In the genomic region with DNA sequence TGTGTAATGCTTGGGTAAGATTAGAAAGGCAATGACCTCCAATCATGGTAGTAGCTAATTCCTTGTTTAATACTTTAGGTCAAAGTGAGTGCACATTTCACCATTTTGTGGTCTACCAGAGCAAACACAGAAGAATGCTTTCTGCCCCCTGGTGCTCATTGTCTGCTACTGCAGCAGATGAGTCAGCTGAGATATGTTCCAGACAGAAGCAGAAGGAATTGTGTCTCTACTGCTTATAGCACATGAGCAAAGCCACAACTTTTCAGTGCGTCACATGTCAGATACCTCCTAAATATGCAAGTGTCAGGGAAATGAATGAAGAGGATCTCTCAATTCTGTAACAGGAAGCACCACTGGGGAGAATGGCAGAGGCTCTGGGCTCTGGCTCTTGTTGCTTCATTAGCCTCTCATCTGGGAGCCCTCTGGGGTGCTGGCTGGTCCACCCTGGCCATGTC, we compare ENCODE assay signal across 8 cellular contexts.
DNase-seq lines count a peak whose midpoint lies in the region; ATAC-seq and TF ChIP-seq lines count a peak whose summit lies in the region.

No MANE protein-coding gene starts in this region.

- TF ChIP-seq POLR2A in lower leg skin (IDR thresholded peaks at IDR 0.05), result no peak

- H3K36me3 Mint-ChIP-seq in dendritic cell treated with granulocyte-macrophage colony-stimulating factor and Interleukin-4, amounts not matched to agents 40 ng/mL and 50 ng/mL, for 4 days (ENCODE audit: low read depth), result no peaks in the 10 kb centered on the region

- peak overlapping the region; percentile 79 for H3K27ac Mint-ChIP-seq in dendritic cell treated with granulocyte-macrophage colony-stimulating factor and Interleukin-4, amounts not matched to agents 40 ng/mL and 50 ng/mL, for 4 days

- DNase-seq in AG08395 (ENCODE audit: low spot score) (peak; percentile 84), NCI-H510A (lab: John Stamatoyannopoulos, UW) (peak; percentile 13), lower leg skin (ENCODE audit: low spot score in 2 of 2) (peak; percentile 92 to 95)
- DNase-seq in activated CD4-positive, alpha-beta T cell treated with anti-CD3 and anti-CD28 coated beads, Interleukin-2, amount 50 U/mL, for 1 hour, result peak; percentile 71
- peak; percentile 43 to 71 (median 68) for DNase-seq in stimulated activated CD4-positive, alpha-beta T cell treated with anti-CD3 and anti-CD28 coated beads, TNF-alpha, amount 100 ng/mL, for 4 hours (ENCODE audit: low read depth in 3 of 3)

- no peak overlapping the region for H3K4me3 Mint-ChIP-seq in dendritic cell treated with granulocyte-macrophage colony-stimulating factor and Interleukin-4, amounts not matched to agents 40 ng/mL and 50 ng/mL, for 4 days

- H3K4me1 Mint-ChIP-seq in dendritic cell treated with granulocyte-macrophage colony-stimulating factor and Interleukin-4, amounts not matched to agents 40 ng/mL and 50 ng/mL, for 4 days (ENCODE audit: low read depth), result peaks cover 21% of the 10 kb centered on the region

- no peaks in the 10 kb centered on the region for H3K9me3 Mint-ChIP-seq in dendritic cell treated with granulocyte-macrophage colony-stimulating factor and Interleukin-4, amounts not matched to agents 40 ng/mL and 50 ng/mL, for 4 days

- H3K4me3 ChIP-seq in lower leg skin (ENCODE audit: low read depth, poor library complexity, severe bottlenecking), result no peak overlapping the region

- TF ChIP-seq CTCF in lower leg skin (IDR thresholded peaks at IDR 0.05), result peak in 1 of 3 donors; percentile 95

- intact Hi-C loops in dendritic cell treated with granulocyte-macrophage colony-stimulating factor and Interleukin-4, amounts not matched to agents 40 ng/mL and 50 ng/mL, for 4 days (cut with micrococcal nuclease), result loop anchor here (1.0 to 10.0 kb wide), 4 partner anchors 126 to 467 kb away; no protein-coding TSS in a partner anchor
- intact Hi-C loops in lower leg skin (cut with DNase I; ENCODE audit: low total_unique reads), result loop anchor here (10.0 kb wide), 1 partner anchor 466 kb away; no protein-coding TSS in a partner anchor

- peak; percentile 82 for ATAC-seq in GM18867 (IDR thresholded peaks at IDR 0.05; ENCODE audit: unreplicated experiment)
- peak; percentile 81 for ATAC-seq in HG03139 (IDR thresholded peaks at IDR 0.05; ENCODE audit: unreplicated experiment)

- no peaks in the 10 kb centered on the region for H3K27me3 Mint-ChIP-seq in dendritic cell treated with granulocyte-macrophage colony-stimulating factor and Interleukin-4, amounts not matched to agents 40 ng/mL and 50 ng/mL, for 4 days

- 27 to 39% methylated on average over 1 of the region's 1 CpG for WGBS in lower leg skin, 2 donors

Comparison
In these comparisons a context has a peak if more than half of its experiments do, and no peak if none do; other contexts are left out.
1. DNase-seq: peak in every context shown above with its lines; median percentile 94 in lower leg skin; 84 in AG08395; 71 in activated CD4-positive, alpha-beta T cell treated with anti-CD3 and anti-CD28 coated beads, Interleukin-2, amount 50 U/mL, for 1 hour; 68 in stimulated activated CD4-positive, alpha-beta T cell treated with anti-CD3 and anti-CD28 coated beads, TNF-alpha, amount 100 ng/mL, for 4 hours; 13 in NCI-H510A.